1 cellular context compared by ENCODE assay signal in genomic region chr17:74873874-74874614, GRCh38.
TF ChIP-seq lines count a peak whose summit lies in the region.

No MANE protein-coding gene starts in this region.

TF ChIP-seq in K562, 482 proteins besides CTCF, POLR2A, EP300 and RAD21 (continued from another document and continues in another):
- TF ChIP-seq HIVEP1 (CRISPR knock-in tag; IDR thresholded peaks at IDR 0.05) (no peak), NR4A1 (CRISPR knock-in tag; IDR thresholded peaks at IDR 0.05) (no peak), NR4A1 (tag; IDR thresholded peaks at IDR 0.05) (0 out of 2 replicates have a peak, but pooled peaks have one; percentile 24), RNF2 (IDR thresholded peaks at IDR 0.05) (no peak), THAP12 (CRISPR knock-in tag; IDR thresholded peaks at IDR 0.05) (no peak), ZBTB11 (CRISPR knock-in tag; IDR thresholded peaks at IDR 0.05) (peak in 1 of 3 experiments; percentile 35; a peak in 1 of 6 replicates), KLF1 (tag; IDR thresholded peaks at IDR 0.05) (no peak), E2F4 (CRISPR knock-in tag; IDR thresholded peaks at IDR 0.05; ENCODE audit: low read depth) (no peak), ZNF311 (CRISPR knock-in tag; IDR thresholded peaks at IDR 0.05) (no peak), LEF1 (IDR thresholded peaks at IDR 0.05) (0 out of 2 replicates have a peak, but pooled peaks have one; percentile 27), ZKSCAN8 (CRISPR knock-in tag; IDR thresholded peaks at IDR 0.05) (no peak; the same call in 1 of the 2 replicates), SRF (CRISPR knock-in tag; IDR thresholded peaks at IDR 0.05) (no peak), ZNF175 (CRISPR knock-in tag; IDR thresholded peaks at IDR 0.05; ENCODE audit: low read depth) (peak; percentile 82), ZHX1 (conservative IDR thresholded peaks at IDR 0.05; ENCODE audit: low read length) (no peak), TGIF2 (CRISPR knock-in tag; IDR thresholded peaks at IDR 0.05) (no peak), UBTF (IDR thresholded peaks at IDR 0.05; ENCODE audit: borderline replicate concordance in 1 of 2, low read depth in 2 of 2, low read length in 2 of 2) (no peak), BRF1 (IDR thresholded peaks at IDR 0.05; ENCODE audit: borderline replicate concordance, extremely low read depth, insufficient read length) (no peak), MEIS2 (IDR thresholded peaks at IDR 0.05; ENCODE audit: partially characterized antibody) (peak; percentile 12), NBN (IDR thresholded peaks at IDR 0.05; ENCODE audit: low read depth) (peak; percentile 49; the same call in 1 of the 2 replicates), BCLAF1 (IDR thresholded peaks at IDR 0.05; ENCODE audit: borderline replicate concordance in 1 of 2, control insufficient read depth in 1 of 2, low read depth in 2 of 2, low read length in 1 of 2) (no peak), MTA2 (IDR thresholded peaks at IDR 0.05; ENCODE audit: low read depth) (0 out of 2 replicates have a peak, but pooled peaks have one; percentile 11), MNT (conservative IDR thresholded peaks at IDR 0.05) (no peak), TCFL5 (CRISPR knock-in tag; conservative IDR thresholded peaks at IDR 0.05) (no peak), CTBP1 (IDR thresholded peaks at IDR 0.05; ENCODE audit: borderline replicate concordance) (no peak), EWSR1 (IDR thresholded peaks at IDR 0.05; ENCODE audit: borderline replicate concordance, low read depth, partially characterized antibody) (no peak), PML (IDR thresholded peaks at IDR 0.05; ENCODE audit: low read length) (no peak), NR1H2 (CRISPR knock-in tag; IDR thresholded peaks at IDR 0.05) (no peak), ATF7 (IDR thresholded peaks at IDR 0.05) (no peak), ZNF347 (CRISPR knock-in tag; IDR thresholded peaks at IDR 0.05; ENCODE audit: low read depth) (no peak), CEBPG (CRISPR knock-in tag; IDR thresholded peaks at IDR 0.05) (no peak), CEBPG (tag; conservative IDR thresholded peaks at IDR 0.05 in 1 of 2, IDR thresholded peaks at IDR 0.05 in 1 of 2) (no peak), TFE3 (CRISPR knock-in tag; IDR thresholded peaks at IDR 0.05) (no peak), KAT8 (IDR thresholded peaks at IDR 0.05; ENCODE audit: low read depth) (no peak), SREBF2 (CRISPR knock-in tag; IDR thresholded peaks at IDR 0.05) (no peak), PKNOX1 (IDR thresholded peaks at IDR 0.05) (peak; percentile 39), PHB (CRISPR knock-in tag; IDR thresholded peaks at IDR 0.05) (0 out of 2 replicates have a peak, but pooled peaks have one; percentile 69), HDAC3 (IDR thresholded peaks at IDR 0.05; ENCODE audit: borderline replicate concordance, partially characterized antibody) (no peak), CREBBP (IDR thresholded peaks at IDR 0.05; ENCODE audit: low read depth, low read length) (no peak), ZNF512 (tag; IDR thresholded peaks at IDR 0.05) (no peak), SP1 (CRISPR knock-in tag; IDR thresholded peaks at IDR 0.05) (no peak), C11orf30 (IDR thresholded peaks at IDR 0.05; ENCODE audit: low read depth) (peak; percentile 43; the same call in 1 of the 2 replicates)
